14 cellular contexts compared by ENCODE assay signal in genomic region chr3:127630811-127631714, GRCh38. TPM values are rescaled to one million over a fixed set of nuclear protein-coding genes. Genes with fewer than 3 reads are reported as not detected.
DNase-seq lines count a peak whose midpoint lies in the region; ATAC-seq and TF ChIP-seq lines count a peak whose summit lies in the region.
"Had no signal": no experiment of that assay in that cellular context is flagged by ENCODE, and none has a peak within 500 bp of the region (broad histone marks: within the 10 kb centered on the region; RNA-seq: fewer than 3 reads in every experiment).

No MANE protein-coding gene starts in this region.

- peak overlapping the region; percentile 87; the same call in 1 of the 2 replicates for H3K27ac ChIP-seq in VCaP
- H3K27ac ChIP-seq: cardiac muscle cell, left lung, parathyroid adenoma, vagina had no signal

- H3K27me3 Mint-ChIP-seq in T-helper 2 cell treated with Interferon-gamma antibody and Interleukin-4, amounts not matched to agents 5 μg/mL and 100 μg/mL, for 36 hours (ENCODE audit: low read depth) = peaks cover 60% of the 10 kb centered on the region

- H3K36me3 Mint-ChIP-seq in T-helper 2 cell treated with Interferon-gamma antibody and Interleukin-4, amounts not matched to agents 5 μg/mL and 100 μg/mL, for 36 hours (ENCODE audit: low read depth) = no peaks in the 10 kb centered on the region

- H3K4me1 Mint-ChIP-seq in T-helper 2 cell treated with Interferon-gamma antibody and Interleukin-4, amounts not matched to agents 5 μg/mL and 100 μg/mL, for 36 hours (ENCODE audit: low read depth) = peaks cover 15% of the 10 kb centered on the region

- ATAC-seq in Right ventricle myocardium superior (ENCODE audit: poor library complexity) (no peak), HG02938 (IDR thresholded peaks at IDR 0.05; ENCODE audit: unreplicated experiment) (no peak)

- no peak for DNase-seq in T-helper 2 cell treated with Interferon-gamma antibody and Interleukin-4, amounts not matched to agents 5 μg/mL and 100 μg/mL, for 36 hours (ENCODE audit: low spot score)
- DNase-seq in T-helper 2 cell (no peak), NCI-H2081 (lab: John Stamatoyannopoulos, UW) (peak; percentile 64 to 81), retina (peak; percentile 42), Right ventricle myocardium superior (no peak), GF-D8 (lab: John Stamatoyannopoulos, UW) (no peak)
- DNase-seq: activated CD8-positive, alpha-beta T cell treated with anti-CD3 and anti-CD28 coated beads, Interleukin-2, amount 10 ng/mL, durations not matched to agents 7 days and 5 days; activated naive CD4-positive, alpha-beta T cell had no signal

- TF ChIP-seq CTCF in VCaP (conservative IDR thresholded peaks at IDR 0.05) = no peak

- peak overlapping the region; percentile 14 for H3K4me3 Mint-ChIP-seq in T-helper 2 cell treated with Interferon-gamma antibody and Interleukin-4, amounts not matched to agents 5 μg/mL and 100 μg/mL, for 36 hours

- no peaks in the 10 kb centered on the region for H3K9me3 Mint-ChIP-seq in T-helper 2 cell treated with Interferon-gamma antibody and Interleukin-4, amounts not matched to agents 5 μg/mL and 100 μg/mL, for 36 hours

- H3K27ac Mint-ChIP-seq in T-helper 2 cell treated with Interferon-gamma antibody and Interleukin-4, amounts not matched to agents 5 μg/mL and 100 μg/mL, for 36 hours = no peak overlapping the region
- H3K27ac Mint-ChIP-seq: activated CD8-positive, alpha-beta T cell treated with anti-CD3 and anti-CD28 coated beads, Interleukin-2, amount 10 ng/mL, durations not matched to agents 7 days and 5 days had no signal

- intact Hi-C loops in Right ventricle myocardium superior (cut with DNase I) = no loop called here

RNA-seq across cellular contexts. Expression of gene PODXL2, which starts 2.1 kb away (rescaled TPM):
- total RNA-seq in Right ventricle myocardium superior = 0.94 TPM

RNA-seq across cellular contexts. Expression of gene MCM2, which starts 32.9 kb away (rescaled TPM):
- 6.5 TPM for total RNA-seq in Right ventricle myocardium superior

RNA-seq across cellular contexts. Expression of gene TPRA1, which starts 40.5 kb away (rescaled TPM):
- 17.8 TPM for total RNA-seq in Right ventricle myocardium superior

RNA-seq across cellular contexts. Expression of gene ABTB1, which starts 41.7 kb away (rescaled TPM):
- 33.0 TPM for total RNA-seq in Right ventricle myocardium superior

Comparison
In these comparisons a context has a peak if more than half of its experiments do, and no peak if none do; other contexts are left out.
1. DNase-seq: peak in NCI-H2081 (2 of 2) and retina (single experiment); none in T-helper 2 cell treated with Interferon-gamma antibody and Interleukin-4, amounts not matched to agents 5 μg/mL and 100 μg/mL, for 36 hours (single experiment), T-helper 2 cell (0 of 5), Right ventricle myocardium superior (single experiment) and GF-D8 (single experiment).